9 cellular contexts compared by ENCODE assay signal in the genomic region with DNA sequence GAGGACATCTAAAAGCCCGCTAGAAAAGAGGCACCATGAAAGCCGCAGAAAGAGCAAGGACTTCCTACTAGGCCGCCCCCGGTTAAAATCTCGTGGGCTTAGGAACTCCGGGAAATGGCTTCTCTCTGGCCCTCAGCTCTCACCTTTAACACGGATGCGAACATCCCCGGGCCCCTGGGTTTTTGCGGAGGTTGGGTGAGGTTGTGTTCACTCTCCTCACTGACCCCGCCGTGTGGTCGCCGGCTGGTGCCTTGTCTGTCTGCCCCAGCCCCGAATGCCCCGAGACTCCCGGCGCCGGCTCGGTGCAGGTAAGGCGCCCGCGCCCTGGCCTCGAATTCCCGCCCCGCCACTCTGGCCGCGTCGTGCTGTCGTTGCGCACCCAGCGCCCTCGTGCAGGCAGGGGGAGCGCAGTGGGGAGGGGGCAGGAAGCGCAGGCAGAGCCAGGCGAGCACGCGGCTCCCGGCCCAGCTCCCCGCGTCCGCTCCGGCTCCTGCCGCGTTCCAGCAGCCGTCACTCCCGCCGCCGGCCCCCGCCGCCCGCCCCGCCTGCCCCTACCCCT. TPM values are rescaled to one million over a fixed set of nuclear protein-coding genes. Genes with fewer than 3 reads are reported as not detected.
A peak's percentile ranks its signal among the peaks of the same experiment; 100 is the strongest.
DNase-seq lines count a peak whose midpoint lies in the region; ATAC-seq and TF ChIP-seq lines count a peak whose summit lies in the region.
"Had no signal": no experiment of that assay in that cellular context is flagged by ENCODE, and none has a peak within 500 bp of the region (broad histone marks: within the 10 kb centered on the region; RNA-seq: fewer than 3 reads in every experiment).

TSS of gene SHISAL2A (plus strand) at position 437 of the 559 bp plus-strand sequence. CDS start 326 bp downstream, outside the sequence.

- H3K27me3 Mint-ChIP-seq in Caco-2 (ENCODE audit: insufficient read depth, unreplicated experiment): no peaks in the 10 kb centered on the region
- H3K27me3 Mint-ChIP-seq in activated T-helper 17 cell treated with anti-CD3 and anti-CD28 coated beads, Interleukin-2, amount 50 U/mL, for 72 hours: no peaks in the 10 kb centered on the region

- no peaks in the 10 kb centered on the region for H3K9me3 Mint-ChIP-seq in Caco-2 (ENCODE audit: unreplicated experiment)
- no peaks in the 10 kb centered on the region for H3K9me3 Mint-ChIP-seq in activated T-helper 17 cell treated with anti-CD3 and anti-CD28 coated beads, Interleukin-2, amount 50 U/mL, for 72 hours

- H3K36me3 ChIP-seq in Caco-2 (ENCODE audit: control insufficient read depth, insufficient read depth, low read length): no peaks in the 10 kb centered on the region

- BruUV-seq in Caco-2 (replicated peaks; lab: Mats Ljungman, UMichigan): no TSS peak

- POLR2A ChIA-PET in Caco-2 (lab: Charles Lee): interaction anchor here (0.5 to 1.6 kb wide), 4 partner anchors 19 to 171 kb away, joined by 3 to 5 read pairs (median 4); partner anchors contain the start of gene TUT4

- CTCF ChIA-PET in Caco-2 (lab: Charles Lee): interaction anchor here (0.6 kb wide), 1 partner anchor 44 kb away, joined by 3 read pairs; no protein-coding TSS in a partner anchor

- peak within 1 kb of the TSS; percentile 60 for H3K4me3 ChIP-seq in Caco-2 (ENCODE audit: low read depth, low read length)

- ATAC-seq in activated T-helper 17 cell treated with anti-CD3 and anti-CD28 coated beads, Interleukin-2, amount 50 U/mL, for 72 hours (replicated peaks): peak; percentile 33
- ATAC-seq in Right ventricle myocardium superior (ENCODE audit: poor library complexity) (peak; percentile 60), sciatic nerve (peak; percentile 46)

- intact Hi-C loops in Caco-2 (cut with micrococcal nuclease; ENCODE audit: unreplicated experiment) (loop anchor here (2.0 kb wide), 1 partner anchor 80 kb away; the partner anchor contains the start of gene TUT4), Right ventricle myocardium superior (cut with DNase I) (no loop called here), sciatic nerve (cut with DNase I) (no loop called here)

- H3K4me3 Mint-ChIP-seq in Caco-2 (ENCODE audit: unreplicated experiment): peak within 1 kb of the TSS; percentile 81
- peak within 1 kb of the TSS; percentile 78 for H3K4me3 Mint-ChIP-seq in activated T-helper 17 cell treated with anti-CD3 and anti-CD28 coated beads, Interleukin-2, amount 50 U/mL, for 72 hours

- H3K27me3 ChIP-seq in Caco-2 (replicated peaks; ENCODE audit: control insufficient read depth, insufficient read depth, low read length): no peaks in the 10 kb centered on the region

- peaks cover 8% of the 10 kb centered on the region for H3K4me1 Mint-ChIP-seq in Caco-2 (ENCODE audit: low read depth, unreplicated experiment)
- H3K4me1 Mint-ChIP-seq in activated T-helper 17 cell treated with anti-CD3 and anti-CD28 coated beads, Interleukin-2, amount 50 U/mL, for 72 hours: peaks cover 30% of the 10 kb centered on the region

- no peak for TF ChIP-seq CTCF in Caco-2 (IDR thresholded peaks at IDR 0.05; ENCODE audit: insufficient read depth in 1 of 2, low read depth in 1 of 2, low read length in 1 of 2, severe bottlenecking in 1 of 2, unreplicated experiment in 1 of 2)

- H3K4me1 ChIP-seq in Caco-2: peaks cover 14% of the 10 kb centered on the region

- H3K36me3 Mint-ChIP-seq in Caco-2 (ENCODE audit: insufficient read depth, unreplicated experiment): peaks cover 5% of the 10 kb centered on the region
- peaks cover 7% of the 10 kb centered on the region for H3K36me3 Mint-ChIP-seq in activated T-helper 17 cell treated with anti-CD3 and anti-CD28 coated beads, Interleukin-2, amount 50 U/mL, for 72 hours (ENCODE audit: low read depth)

- H3K27ac Mint-ChIP-seq in Caco-2 (ENCODE audit: unreplicated experiment): peak within 1 kb of the TSS; percentile 60
- peak within 1 kb of the TSS; percentile 86 for H3K27ac Mint-ChIP-seq in activated T-helper 17 cell treated with anti-CD3 and anti-CD28 coated beads, Interleukin-2, amount 50 U/mL, for 72 hours

- peak; percentile 64 to 74 for DNase-seq in Caco-2
- peak; percentile 28 for DNase-seq in NCI-H345 treated with DMSO at 0.1 percent for 48 hours (lab: John Stamatoyannopoulos, UW; ENCODE audit: unreplicated experiment)
- DNase-seq in Right ventricle myocardium superior: peak; percentile 55
- DNase-seq in sciatic nerve (ENCODE audit: low spot score): peak; percentile 61
- no peak for DNase-seq in AG20443 (ENCODE audit: low spot score)
- no peak for DNase-seq in HK-2 (ENCODE audit: unreplicated experiment)
- DNase-seq in DMS114 treated with DMSO at 0.1 percent for 48 hours (lab: John Stamatoyannopoulos, UW; ENCODE audit: unreplicated experiment): no peak

- no peaks in the 10 kb centered on the region; the same call in 1 of the 2 replicates for H3K9me3 ChIP-seq in Caco-2

RNA-seq across cellular contexts. Expression of gene SHISAL2A, which starts in this region (rescaled TPM):
- total RNA-seq in Caco-2 (2022) (3.2 and 3.7 TPM in 2 replicates), Right ventricle myocardium superior (not detected), sciatic nerve (1.3 TPM)
- total RNA-seq in activated T-helper 17 cell treated with anti-CD3 and anti-CD28 coated beads, Interleukin-2, amount 50 U/mL, for 72 hours: 1 to 10 TPM; 7.1 to 8.9 TPM
- total RNA-seq: renal cortical epithelial cell had no signal

Comparison
In these comparisons a context has a peak if more than half of its experiments do, and no peak if none do; other contexts are left out.
1. Peak in DNase-seq and ATAC-seq in Right ventricle myocardium superior; RNA of the gene not detected or under 1 TPM.
2. DNase-seq: peak in Caco-2 (2 of 2), NCI-H345 treated with DMSO at 0.1 percent for 48 hours (single experiment) and sciatic nerve (single experiment); none in AG20443 (single experiment), HK-2 (single experiment) and DMS114 treated with DMSO at 0.1 percent for 48 hours (single experiment).
3. Peak in every context shown above with its lines, with median percentiles within 50 percentile points of each other: ATAC-seq.